ENCODE assay signal across 11 cellular contexts in the genomic region with DNA sequence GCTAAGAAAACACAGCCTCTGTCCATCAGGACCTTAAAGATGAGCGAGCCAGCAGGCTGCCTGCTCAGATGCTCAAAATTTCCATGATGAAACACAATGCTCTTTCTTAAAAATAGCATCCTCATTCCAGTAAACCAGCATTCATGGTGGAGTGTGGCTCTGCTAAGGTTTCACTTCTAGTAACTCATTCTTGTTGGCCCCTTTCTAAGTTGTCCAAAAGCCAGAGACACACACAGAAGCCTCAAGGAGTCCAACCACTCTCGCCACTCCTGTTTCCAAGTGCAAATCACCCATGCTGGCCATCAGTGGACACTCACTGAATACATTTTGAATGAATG. TPM values are rescaled to one million over a fixed set of nuclear protein-coding genes. Genes with fewer than 3 reads are reported as not detected.
A peak's percentile ranks its signal among the peaks of the same experiment; 100 is the strongest.
DNase-seq lines count a peak whose midpoint lies in the region; ATAC-seq and TF ChIP-seq lines count a peak whose summit lies in the region.
"Had no signal": no experiment of that assay in that cellular context is flagged by ENCODE, and none has a peak within 500 bp of the region (broad histone marks: within the 10 kb centered on the region; RNA-seq: fewer than 3 reads in every experiment).

No MANE protein-coding gene starts in this region.

- peaks cover 3% of the 10 kb centered on the region for H3K27me3 Mint-ChIP-seq in activated naive CD8-positive, alpha-beta T cell treated with anti-CD3 and anti-CD28 coated beads, Interleukin-2, amount 50 U/mL, for 24 hours
- H3K27me3 Mint-ChIP-seq: activated naive CD4-positive, alpha-beta T cell treated with anti-CD3 and anti-CD28 coated beads, Interleukin-2, amount 50 U/mL, for 24 hours had no signal

- H3K9ac ChIP-seq in skeletal muscle satellite cell (ENCODE audit: low read depth, low read length) = no peak overlapping the region
- no peak overlapping the region for H3K9ac ChIP-seq in Karpas-422 (ENCODE audit: low read length)

- ATAC-seq in activated naive CD8-positive, alpha-beta T cell treated with anti-CD3 and anti-CD28 coated beads, Interleukin-2, amount 50 U/mL, for 24 hours = no peak
- ATAC-seq in left cardiac atrium = peak; percentile 33 to 56

- peak overlapping the region; percentile 80 for H3K27ac Mint-ChIP-seq in activated naive CD8-positive, alpha-beta T cell treated with anti-CD3 and anti-CD28 coated beads, Interleukin-2, amount 50 U/mL, for 24 hours
- H3K27ac Mint-ChIP-seq: activated naive CD4-positive, alpha-beta T cell treated with anti-CD3 and anti-CD28 coated beads, Interleukin-2, amount 50 U/mL, for 24 hours had no signal

- no peak for TF ChIP-seq CTCF in HEK293 (tag by site-specific recombination; IDR thresholded peaks at IDR 0.05)

- no peak overlapping the region for H2AFZ ChIP-seq in Karpas-422 (ENCODE audit: low read length)

- no peaks in the 10 kb centered on the region for H3K36me3 ChIP-seq in HEK293 (ENCODE audit: control insufficient read depth in 2 of 2, insufficient read depth in 1 of 2, low read length in 2 of 2)
- H3K36me3 ChIP-seq in skeletal muscle satellite cell (ENCODE audit: insufficient read depth, low read length) = no peaks in the 10 kb centered on the region
- H3K36me3 ChIP-seq in Karpas-422 (ENCODE audit: insufficient read depth, low read length) = no peaks in the 10 kb centered on the region
- H3K36me3 ChIP-seq: neutrophil had no signal

- POLR2A ChIA-PET in HEK293 (lab: Yijun Ruan, JAX) = no interaction called here

- peak overlapping the region; percentile 52 for H3K4me3 Mint-ChIP-seq in activated naive CD8-positive, alpha-beta T cell treated with anti-CD3 and anti-CD28 coated beads, Interleukin-2, amount 50 U/mL, for 24 hours
- H3K4me3 Mint-ChIP-seq: activated naive CD4-positive, alpha-beta T cell treated with anti-CD3 and anti-CD28 coated beads, Interleukin-2, amount 50 U/mL, for 24 hours had no signal

- H3K79me2 ChIP-seq in Karpas-422 (ENCODE audit: low read length) = no peaks in the 10 kb centered on the region

- H3K9me3 ChIP-seq in HEK293 (ENCODE audit: control insufficient read depth, insufficient read depth, low read depth, low read length) = no peaks in the 10 kb centered on the region
- no peaks in the 10 kb centered on the region for H3K9me3 ChIP-seq in skeletal muscle satellite cell (replicated peaks; ENCODE audit: low read length)
- no peaks in the 10 kb centered on the region for H3K9me3 ChIP-seq in Karpas-422 (ENCODE audit: low read length)
- H3K9me3 ChIP-seq: neutrophil had no signal

- peaks cover 11% of the 10 kb centered on the region for H3K4me1 ChIP-seq in HEK293 (ENCODE audit: control insufficient read depth, insufficient read depth, low read length)
- H3K4me1 ChIP-seq in skeletal muscle satellite cell (ENCODE audit: control insufficient read depth, insufficient read depth, low read length) = peaks cover 3% of the 10 kb centered on the region
- no peaks in the 10 kb centered on the region for H3K4me1 ChIP-seq in Karpas-422 (ENCODE audit: low read length)

- H3K27ac ChIP-seq in HEK293 (ENCODE audit: extremely low read depth, low read depth, low read length) (no peak overlapping the region), Karpas-422 (ENCODE audit: low read length) (no peak overlapping the region)
- H3K27ac ChIP-seq: neutrophil had no signal

- H3K9me2 ChIP-seq in Karpas-422 (replicated peaks; ENCODE audit: insufficient read depth, low read length) = no peaks in the 10 kb centered on the region

- no peaks in the 10 kb centered on the region for H3K9me3 Mint-ChIP-seq in activated naive CD8-positive, alpha-beta T cell treated with anti-CD3 and anti-CD28 coated beads, Interleukin-2, amount 50 U/mL, for 24 hours
- H3K9me3 Mint-ChIP-seq: activated naive CD4-positive, alpha-beta T cell treated with anti-CD3 and anti-CD28 coated beads, Interleukin-2, amount 50 U/mL, for 24 hours had no signal

- peaks cover 11% of the 10 kb centered on the region for H3K4me1 Mint-ChIP-seq in activated naive CD8-positive, alpha-beta T cell treated with anti-CD3 and anti-CD28 coated beads, Interleukin-2, amount 50 U/mL, for 24 hours

- no peaks in the 10 kb centered on the region for H3K27me3 ChIP-seq in skeletal muscle satellite cell (ENCODE audit: control insufficient read depth, insufficient read depth, low read length)
- H3K27me3 ChIP-seq in Karpas-422 (ENCODE audit: low read length) = no peaks in the 10 kb centered on the region
- H3K27me3 ChIP-seq: neutrophil had no signal

- no peaks in the 10 kb centered on the region for H3K36me3 Mint-ChIP-seq in activated naive CD8-positive, alpha-beta T cell treated with anti-CD3 and anti-CD28 coated beads, Interleukin-2, amount 50 U/mL, for 24 hours (ENCODE audit: low read depth)
- H3K36me3 Mint-ChIP-seq: activated naive CD4-positive, alpha-beta T cell treated with anti-CD3 and anti-CD28 coated beads, Interleukin-2, amount 50 U/mL, for 24 hours had no signal

- no peak for DNase-seq in activated naive CD8-positive, alpha-beta T cell treated with anti-CD3 and anti-CD28 coated beads, Interleukin-2, amount 50 U/mL, for 24 hours
- DNase-seq in left cardiac atrium (no peak), SKM-1 treated with dmso at 0.1 percent for 144 hours (lab: John Stamatoyannopoulos, UW; ENCODE audit: unreplicated experiment) (no peak), germinal center (ENCODE audit: low spot score) (no peak), Karpas-422 (no peak), NCI-H510A (lab: John Stamatoyannopoulos, UW) (no peak)
- DNase-seq: NCI-H446 treated with DMSO at 0.1 percent for 48 hours had no signal

- no peak overlapping the region for H3K4me3 ChIP-seq in HEK293 (ENCODE audit: low read depth, low read length)
- no peak overlapping the region for H3K4me3 ChIP-seq in skeletal muscle satellite cell (ENCODE audit: low read length)
- H3K4me3 ChIP-seq in Karpas-422 (ENCODE audit: low read length) = no peak overlapping the region

- no peaks in the 10 kb centered on the region for H4K20me1 ChIP-seq in Karpas-422 (ENCODE audit: insufficient read depth, low read depth, low read length)

- H3K4me2 ChIP-seq in skeletal muscle satellite cell (ENCODE audit: low read length) = peak overlapping the region; percentile 59
- no peak overlapping the region for H3K4me2 ChIP-seq in Karpas-422 (ENCODE audit: low read depth, low read length, poor library complexity, severe bottlenecking)

- intact Hi-C loops in left cardiac atrium (cut with DNase I) = no loop called here

- CTCF ChIA-PET in HEK293 (lab: Yijun Ruan, JAX) = interaction anchor here (0.8 to 0.9 kb wide), 2 partner anchors 31 to 292 kb away, joined by 3 to 4 read pairs; no protein-coding TSS in a partner anchor

TF ChIP-seq in HEK293, 187 proteins besides CTCF, POLR2A, EP300 and RAD21:
- peak; percentile 36; the same call in 1 of the 2 replicates for TF ChIP-seq PRDM1 (tag by site-specific recombination; IDR thresholded peaks at IDR 0.05)
- TF ChIP-seq, protein P1, sequence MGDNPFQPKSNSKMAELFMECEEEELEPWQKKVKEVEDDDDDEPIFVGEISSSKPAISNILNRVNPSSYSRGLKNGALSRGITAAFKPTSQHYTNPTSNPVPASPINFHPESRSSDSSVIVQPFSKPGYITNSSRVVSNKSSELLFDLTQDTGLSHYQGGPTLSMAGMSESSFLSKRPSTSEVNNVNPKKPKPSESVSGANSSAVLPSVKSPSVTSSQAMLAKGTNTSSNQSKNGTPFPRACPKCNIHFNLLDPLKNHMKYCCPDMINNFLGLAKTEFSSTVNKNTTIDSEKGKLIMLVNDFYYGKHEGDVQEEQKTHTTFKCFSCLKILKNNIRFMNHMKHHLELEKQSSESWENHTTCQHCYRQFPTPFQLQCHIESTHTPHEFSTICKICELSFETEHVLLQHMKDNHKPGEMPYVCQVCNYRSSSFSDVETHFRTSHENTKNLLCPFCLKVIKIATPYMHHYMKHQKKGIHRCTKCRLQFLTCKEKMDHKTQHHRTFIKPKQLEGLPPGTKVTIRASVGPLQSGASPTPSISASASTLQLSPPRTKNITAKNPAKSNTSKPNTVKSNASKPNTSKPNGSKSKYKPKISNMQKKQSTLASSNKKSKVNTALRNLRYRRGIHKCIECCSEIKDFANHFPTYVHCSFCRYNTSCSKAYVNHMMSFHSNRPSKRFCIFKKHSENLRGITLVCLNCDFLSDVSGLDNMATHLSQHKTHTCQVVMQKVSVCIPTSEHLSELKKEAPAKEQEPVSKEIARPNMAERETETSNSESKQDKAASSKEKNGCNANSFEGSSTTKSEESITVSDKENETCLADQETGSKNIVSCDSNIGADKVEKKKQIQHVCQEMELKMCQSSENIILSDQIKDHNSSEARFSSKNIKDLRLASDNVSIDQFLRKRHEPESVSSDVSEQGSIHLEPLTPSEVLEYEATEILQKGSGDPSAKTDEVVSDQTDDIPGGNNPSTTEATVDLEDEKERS (tag by site-specific recombination; IDR thresholded peaks at IDR 0.05) = no peak

RNA-seq across cellular contexts. Expression of a gene that starts 35.8 kb away (rescaled TPM):
- total RNA-seq in left cardiac atrium = 10 to 100 TPM; 27.6 to 28.0 TPM
- 9.0 and 9.9 TPM in 2 replicates for total RNA-seq in skeletal muscle satellite cell (2012; rRNA removed)
- total RNA-seq in Karpas-422 (2014; rRNA removed; shearing (Covaris generic); ENCODE audit: low replicate concordance) = 0.04 and 0.19 TPM in 2 replicates

Comparison
In these comparisons a context has a peak if more than half of its experiments do, and no peak if none do; other contexts are left out.
1. RNA of a gene that starts 35.8 kb away (total RNA-seq): 27.6 to 28.0 TPM in left cardiac atrium; 0.04 to 0.19 TPM in Karpas-422; every median in the first group is over 10 times any median in the second.